ENCODE assay signal across 15 cellular contexts in the genomic region with DNA sequence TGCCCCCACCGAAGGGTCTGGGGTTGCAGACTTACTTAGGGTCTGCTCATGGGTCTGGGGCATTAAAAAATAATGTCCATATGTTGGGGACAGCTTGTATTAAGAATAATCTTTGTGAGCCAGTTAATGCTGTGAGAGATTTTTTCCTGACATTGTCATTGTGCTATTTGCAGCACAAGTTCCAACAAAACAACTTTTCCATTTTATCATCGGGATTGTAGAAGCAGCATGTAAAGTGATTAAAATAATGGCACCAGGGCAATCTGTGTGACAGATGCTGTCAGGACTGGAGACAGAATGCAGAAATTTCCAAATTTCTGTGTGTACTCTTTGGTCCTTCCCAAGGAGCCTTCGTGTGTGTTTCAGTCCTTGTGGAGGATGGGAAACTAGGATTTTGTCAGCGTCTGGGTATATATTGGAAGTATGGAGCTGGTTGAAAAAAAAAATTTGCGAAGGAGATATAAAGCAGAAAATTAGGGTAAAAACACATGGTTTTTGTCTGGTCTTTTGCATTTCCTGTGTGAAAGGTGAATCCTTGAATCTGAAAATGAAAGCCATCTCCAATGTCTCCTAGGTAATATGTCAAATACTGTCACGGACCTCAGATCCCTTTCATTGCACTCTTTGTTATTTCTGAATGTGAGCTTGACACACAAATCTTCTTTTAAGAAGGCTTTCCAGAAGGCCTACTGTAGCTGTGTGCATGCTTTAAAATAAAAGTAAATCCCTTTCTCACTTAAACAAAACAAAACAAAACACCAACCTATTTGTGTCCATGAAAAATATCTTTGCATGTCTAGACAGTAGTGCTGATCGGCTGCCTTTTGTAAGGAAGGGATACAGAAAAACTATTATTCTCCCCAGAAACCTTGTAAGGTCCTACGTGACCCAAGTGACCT.
A peak's percentile ranks its signal among the peaks of the same experiment; 100 is the strongest.
DNase-seq lines count a peak whose midpoint lies in the region; ATAC-seq and TF ChIP-seq lines count a peak whose summit lies in the region.
"Had no signal": no experiment of that assay in that cellular context is flagged by ENCODE, and none has a peak within 500 bp of the region (broad histone marks: within the 10 kb centered on the region; RNA-seq: fewer than 3 reads in every experiment).

No MANE protein-coding gene starts in this region.

- DNase-seq in NCI-H82 (lab: John Stamatoyannopoulos, UW), result peak; percentile 70
- DNase-seq in NCI-H82 treated with DMSO at 0.1 percent for 48 hours (lab: John Stamatoyannopoulos, UW; ENCODE audit: unreplicated experiment), result no peak
- DNase-seq in lower lobe of right lung, result no peak
- DNase-seq in thyroid gland, result no peak
- no peak for DNase-seq in NCI-H2196 (lab: John Stamatoyannopoulos, UW; ENCODE audit: unreplicated experiment)
- DNase-seq in NCI-H2227 (lab: John Stamatoyannopoulos, UW; ENCODE audit: unreplicated experiment), result no peak
- DNase-seq in GM10248 (ENCODE audit: extremely low spot score), result no peak
- DNase-seq: ACHN; activated CD8-positive, alpha-beta memory T cell treated with anti-CD3 and anti-CD28 coated beads, Interleukin-2, amount 10 ng/mL, durations not matched to agents 7 days and 5 days; activated naive CD8-positive, alpha-beta T cell treated with anti-CD3 and anti-CD28 coated beads for 36 hours; Caco-2; natural killer cell; NCI-H1048; SHP77 treated with DMSO at 0.1 percent for 48 hours had no signal

- no peak for ATAC-seq in lower lobe of right lung
- ATAC-seq: activated CD8-positive, alpha-beta memory T cell treated with anti-CD3 and anti-CD28 coated beads, Interleukin-2, amount 10 ng/mL, durations not matched to agents 7 days and 5 days; natural killer cell had no signal

- H3K27ac ChIP-seq in duodenal mucosa (ENCODE audit: low read depth, low read length) (peak overlapping the region; percentile 10), lower lobe of right lung (peak overlapping the region; percentile 10), thyroid gland (peak overlapping the region in 2 of 3 donors; percentile 20 to 44)

- TF ChIP-seq CTCF in lower lobe of right lung (IDR thresholded peaks at IDR 0.05), result no peak
- no peak for TF ChIP-seq CTCF in thyroid gland (IDR thresholded peaks at IDR 0.05)
- TF ChIP-seq CTCF in GM10248 (IDR thresholded peaks at IDR 0.05; ENCODE audit: control extremely low read depth, extremely low read depth, low read depth, missing control alignments), result no peak

- CTCF ChIA-PET in GM10248 (lab: Yijun Ruan, JAX), result interaction anchor here (1.6 kb wide), 1 partner anchor 9 kb away, joined by 4 read pairs; no protein-coding TSS in a partner anchor

- intact Hi-C loops in lower lobe of right lung (cut with DNase I) (no loop called here), thyroid gland (cut with DNase I) (loop anchor here (10.0 kb wide), 1 partner anchor 72 kb away; no protein-coding TSS in a partner anchor)

- TF ChIP-seq POLR2A in thyroid gland (IDR thresholded peaks at IDR 0.05), result no peak

- no peak overlapping the region for H3K9ac ChIP-seq in duodenal mucosa (ENCODE audit: low read depth in 1 of 2, low read length in 2 of 2)

- no peaks in the 10 kb centered on the region for H3K9me3 ChIP-seq in duodenal mucosa (ENCODE audit: control insufficient read depth in 1 of 2, low read length in 2 of 2)
- no peaks in the 10 kb centered on the region for H3K9me3 ChIP-seq in lower lobe of right lung
- H3K9me3 ChIP-seq in thyroid gland, result no peaks in the 10 kb centered on the region
- H3K9me3 ChIP-seq: Caco-2 had no signal

- H3K27me3 ChIP-seq in duodenal mucosa (ENCODE audit: control insufficient read depth in 1 of 2, insufficient read depth in 2 of 2, low read length in 2 of 2), result no peaks in the 10 kb centered on the region
- H3K27me3 ChIP-seq in lower lobe of right lung (ENCODE audit: low read depth), result no peaks in the 10 kb centered on the region
- no peaks in the 10 kb centered on the region for H3K27me3 ChIP-seq in thyroid gland

- H3K4me3 ChIP-seq in duodenal mucosa (ENCODE audit: low read depth in 1 of 2, low read length in 2 of 2), result no peak overlapping the region
- no peak overlapping the region for H3K4me3 ChIP-seq in lower lobe of right lung
- H3K4me3 ChIP-seq in thyroid gland (replicated peaks in 1 of 3), result no peak overlapping the region

- no peaks in the 10 kb centered on the region for H3K4me1 ChIP-seq in duodenal mucosa (ENCODE audit: control insufficient read depth in 1 of 2, insufficient read depth in 2 of 2, low read length in 2 of 2)
- peaks cover 63% of the 10 kb centered on the region for H3K4me1 ChIP-seq in lower lobe of right lung
- peaks cover 48 to 61% of the 10 kb centered on the region in 2 donors for H3K4me1 ChIP-seq in thyroid gland

- WGBS in thyroid gland, 2 donors, result 77 to 78% methylated on average over 8 of the region's 8 CpGs

- POLR2A ChIA-PET in GM10248 (lab: Yijun Ruan, JAX), result no interaction called here

- H3K36me3 ChIP-seq in duodenal mucosa (ENCODE audit: control insufficient read depth in 1 of 2, insufficient read depth in 2 of 2, low read length in 2 of 2) (no peaks in the 10 kb centered on the region), lower lobe of right lung (no peaks in the 10 kb centered on the region), thyroid gland (no peaks in the 10 kb centered on the region)
